ENCODE assay signal across 19 cellular contexts in genomic region chr4:5870701-5871100, GRCh38. TPM values are rescaled to one million over a fixed set of nuclear protein-coding genes. Genes with fewer than 3 reads are reported as not detected.
"Had no signal": no experiment of that assay in that cellular context is flagged by ENCODE, and none has a peak within 500 bp of the region (broad histone marks: within the 10 kb centered on the region; RNA-seq: fewer than 3 reads in every experiment).

No MANE protein-coding gene starts in this region.

- H3K4me1 ChIP-seq: breast epithelium, gastrocnemius medialis, heart right ventricle, pancreas, tibial nerve, uterus had no signal

- H3K27me3 ChIP-seq: gastrocnemius medialis, pancreas, tibial nerve, uterus had no signal

- DNase-seq: activated CD4-positive, alpha-beta T cell treated with anti-CD3 and anti-CD28 coated beads, Interleukin-2, amount 50 U/mL, for 1 hour; activated CD4-positive, CD25-positive, alpha-beta regulatory T cell; activated naive CD4-positive, alpha-beta T cell treated with anti-CD3 and anti-CD28 coated beads for 36 hours; activated naive CD8-positive, alpha-beta T cell treated with anti-CD3 and anti-CD28 coated beads, Interleukin-2, amount 50 U/mL, for 24 hours; aorta; endodermal cell; gastrocnemius medialis; heart right ventricle; midbrain; pancreas; sigmoid colon; stimulated activated CD4-positive, alpha-beta T cell treated with anti-CD3 and anti-CD28 coated beads, Interleukin-2, amount 100 ng/mL, for 48 hours; stimulated activated naive CD4-positive, alpha-beta T cell; substantia nigra; uterus had no signal

- H3K4me3 ChIP-seq: breast epithelium, gastrocnemius medialis, heart right ventricle, lung, pancreas, sigmoid colon, tibial nerve, uterus had no signal

- ATAC-seq: activated naive CD8-positive, alpha-beta T cell treated with anti-CD3 and anti-CD28 coated beads, Interleukin-2, amount 50 U/mL, for 24 hours; activated T-helper 17 cell treated with anti-CD3 and anti-CD28 coated beads, Interleukin-2, amount 50 U/mL, for 72 hours; gastrocnemius medialis; heart right ventricle had no signal

- H3K27ac ChIP-seq: breast epithelium, gastrocnemius medialis, heart right ventricle, pancreas, sigmoid colon, tibial nerve, uterus had no signal

- H3K9me3 ChIP-seq: breast epithelium, gastrocnemius medialis, heart right ventricle, pancreas, sigmoid colon, tibial nerve, uterus had no signal

- H3K36me3 ChIP-seq: breast epithelium, gastrocnemius medialis, heart right ventricle, pancreas, sigmoid colon, tibial nerve, uterus had no signal

RNA-seq across cellular contexts. Expression of gene CRMP1, which starts 22.2 kb away (rescaled TPM):
- total RNA-seq: activated naive CD4-positive, alpha-beta T cell treated with anti-CD3 and anti-CD28 coated beads for 36 hours; activated T-helper 17 cell treated with anti-CD3 and anti-CD28 coated beads, Interleukin-2, amount 50 U/mL, for 72 hours had no signal
